1 cellular context compared by ENCODE assay signal in the genomic region with DNA sequence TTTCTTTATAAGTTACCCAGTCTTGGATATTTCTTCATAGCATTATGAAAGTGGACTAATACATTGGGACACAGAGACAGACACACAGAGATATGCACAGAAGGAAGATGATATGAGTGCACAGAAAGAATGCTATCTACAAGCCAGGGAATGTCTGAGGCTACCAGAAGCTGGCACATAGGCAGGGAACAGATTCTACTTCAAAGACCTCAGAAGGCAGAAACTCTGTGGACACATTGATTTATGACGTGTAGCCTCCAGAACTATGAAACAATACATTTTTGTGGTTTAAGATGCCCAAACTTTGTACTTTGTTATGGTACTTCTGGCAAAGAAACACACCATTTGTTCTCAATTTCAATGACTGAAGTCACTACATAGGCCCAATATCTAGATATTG.
TF ChIP-seq lines count a peak whose summit lies in the region.

No MANE protein-coding gene starts in this region.

TF ChIP-seq in IMR-90, 13 proteins besides CTCF, POLR2A, EP300 and RAD21 (continued from another document):
- TF ChIP-seq CEBPB (IDR thresholded peaks at IDR 0.05; ENCODE audit: low read depth, low read length), result no peak
- TF ChIP-seq MAFK (IDR thresholded peaks at IDR 0.05; ENCODE audit: low read depth, low read length), result no peak
- TF ChIP-seq, protein P1, sequence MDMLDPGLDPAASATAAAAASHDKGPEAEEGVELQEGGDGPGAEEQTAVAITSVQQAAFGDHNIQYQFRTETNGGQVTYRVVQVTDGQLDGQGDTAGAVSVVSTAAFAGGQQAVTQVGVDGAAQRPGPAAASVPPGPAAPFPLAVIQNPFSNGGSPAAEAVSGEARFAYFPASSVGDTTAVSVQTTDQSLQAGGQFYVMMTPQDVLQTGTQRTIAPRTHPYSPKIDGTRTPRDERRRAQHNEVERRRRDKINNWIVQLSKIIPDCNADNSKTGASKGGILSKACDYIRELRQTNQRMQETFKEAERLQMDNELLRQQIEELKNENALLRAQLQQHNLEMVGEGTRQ (IDR thresholded peaks at IDR 0.05; ENCODE audit: low read depth, low read length), result no peak
- TF ChIP-seq MAZ (IDR thresholded peaks at IDR 0.05; ENCODE audit: borderline replicate concordance, low read depth, low read length), result no peak
- no peak for TF ChIP-seq MXI1 (IDR thresholded peaks at IDR 0.05; ENCODE audit: borderline replicate concordance, low read depth, low read length)
- TF ChIP-seq, protein P2, sequence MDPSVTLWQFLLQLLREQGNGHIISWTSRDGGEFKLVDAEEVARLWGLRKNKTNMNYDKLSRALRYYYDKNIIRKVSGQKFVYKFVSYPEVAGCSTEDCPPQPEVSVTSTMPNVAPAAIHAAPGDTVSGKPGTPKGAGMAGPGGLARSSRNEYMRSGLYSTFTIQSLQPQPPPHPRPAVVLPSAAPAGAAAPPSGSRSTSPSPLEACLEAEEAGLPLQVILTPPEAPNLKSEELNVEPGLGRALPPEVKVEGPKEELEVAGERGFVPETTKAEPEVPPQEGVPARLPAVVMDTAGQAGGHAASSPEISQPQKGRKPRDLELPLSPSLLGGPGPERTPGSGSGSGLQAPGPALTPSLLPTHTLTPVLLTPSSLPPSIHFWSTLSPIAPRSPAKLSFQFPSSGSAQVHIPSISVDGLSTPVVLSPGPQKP (IDR thresholded peaks at IDR 0.05; ENCODE audit: borderline replicate concordance, low read depth, low read length), result no peak
- TF ChIP-seq SMC3 (IDR thresholded peaks at IDR 0.05; ENCODE audit: low read depth, low read length), result no peak
- TF ChIP-seq FOS (IDR thresholded peaks at IDR 0.05; ENCODE audit: low read depth, low read length), result no peak
